Comparison of ENCODE assay signal across 14 cellular contexts in the genomic region with DNA sequence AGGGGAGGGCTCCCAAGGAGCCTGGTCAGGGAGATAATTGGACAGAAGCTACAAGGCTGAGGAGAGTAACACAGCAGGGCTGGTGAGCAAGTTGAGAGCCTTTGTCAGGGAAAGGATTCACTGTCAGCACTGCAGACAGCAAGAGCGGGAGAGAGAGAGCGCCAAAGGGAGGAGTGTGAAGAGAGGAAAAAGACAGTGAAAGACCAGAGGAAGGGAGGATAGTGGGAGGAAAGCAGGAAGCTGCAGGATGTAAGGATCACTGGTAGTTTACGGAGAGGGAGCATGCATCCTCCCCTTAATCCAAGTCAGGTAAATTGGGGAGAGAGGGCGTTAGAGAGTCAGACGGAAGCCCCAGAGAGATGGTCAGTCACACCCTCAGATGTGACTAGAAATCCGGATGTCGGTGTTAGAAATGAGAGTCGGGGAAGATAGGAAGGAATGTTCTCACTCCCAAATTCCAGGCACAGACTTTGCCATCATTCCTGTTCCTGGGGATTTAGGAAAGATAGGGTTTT. TPM values are rescaled to one million over a fixed set of nuclear protein-coding genes. Genes with fewer than 3 reads are reported as not detected.
A peak's percentile ranks its signal among the peaks of the same experiment; 100 is the strongest.
DNase-seq lines count a peak whose midpoint lies in the region; ATAC-seq, FAIRE-seq and TF ChIP-seq lines count a peak whose summit lies in the region.
"Had no signal": no experiment of that assay in that cellular context is flagged by ENCODE, and none has a peak within 500 bp of the region (broad histone marks: within the 10 kb centered on the region; RNA-seq: fewer than 3 reads in every experiment).

No MANE protein-coding gene starts in this region.

- CTCF ChIA-PET in T-cell (lab: Charles Lee) (interaction anchor here in 1 of 2 donors (0.6 to 1.2 kb wide), 5 partner anchors 12 to 121 kb away, joined by 3 to 5 read pairs (median 4); no protein-coding TSS in a partner anchor), H1 (lab: Charles Lee; ENCODE audit: partially characterized antibody) (interaction anchor here (0.6 to 19.2 kb wide), 10 partner anchors 9 to 137 kb away, joined by 3 to 228 read pairs (median 4); a partner anchor contains a TSS)

- DNase-seq in T-cell (no peak), H1 (ENCODE audit: low read depth in 1 of 2, low spot score in 2 of 2) (no peak), mesenchymal stem cell (no peak), suprapubic skin (ENCODE audit: low spot score in 2 of 2) (no peak), OCI-M1 (lab: John Stamatoyannopoulos, UW) (no peak)
- DNase-seq: activated gamma-delta T cell; effector CD8-positive, alpha-beta T cell; NCI-H1105; NCI-H524; SHP77 had no signal

- H4K8ac ChIP-seq in H1 (ENCODE audit: extremely low read depth, insufficient read depth, low read length), result no peak overlapping the region
- no peak overlapping the region for H4K8ac ChIP-seq in mesenchymal stem cell (ENCODE audit: low read length)

- H2BK120ac ChIP-seq in H1 (replicated peaks; ENCODE audit: low read depth, low read length) (no peak overlapping the region), mesenchymal stem cell (ENCODE audit: low read depth, low read length) (no peak overlapping the region)

- peak overlapping the region; percentile 9; the same call in 1 of the 2 replicates for H2AK5ac ChIP-seq in H1 (ENCODE audit: low read depth, low read length)
- H2AK5ac ChIP-seq in mesenchymal stem cell (ENCODE audit: low read length, severe bottlenecking), result no peak overlapping the region

- no peaks in the 10 kb centered on the region for H3K23me2 ChIP-seq in H1 (ENCODE audit: low read depth, low read length)

- TF ChIP-seq RAD21 in H1 (IDR thresholded peaks at IDR 0.05 in 1 of 2, conservative IDR thresholded peaks at IDR 0.05 in 1 of 2; ENCODE audit: low read depth in 2 of 2, low read length in 2 of 2), result no peak

- H3K36me3 Mint-ChIP-seq in T-cell, result no peaks in the 10 kb centered on the region

- H3K9me3 Mint-ChIP-seq in T-cell, result no peaks in the 10 kb centered on the region

- POLR2A ChIA-PET in T-cell (lab: Charles Lee), result no interaction called here
- POLR2A ChIA-PET in H1 (lab: Charles Lee; ENCODE audit: partially characterized antibody), result interaction anchor here (1.2 to 1.3 kb wide), 4 partner anchors 10 to 121 kb away, joined by 3 to 8 read pairs (median 4); no protein-coding TSS in a partner anchor

- H2AFZ ChIP-seq in H1 (ENCODE audit: low read length) (peak overlapping the region; percentile 95), mesenchymal stem cell (ENCODE audit: low read depth, low read length) (no peak overlapping the region)

- H4K5ac ChIP-seq in H1 (ENCODE audit: insufficient read length, low read depth, low read length), result no peak overlapping the region

- H3K9ac ChIP-seq in H1 (replicated peaks in 1 of 4; ENCODE audit: extremely low read depth in 1 of 4, low read depth in 3 of 4, low read length in 3 of 4) (no peak overlapping the region; a peak in 1 of 7 replicates), mesenchymal stem cell (ENCODE audit: low read length) (peak overlapping the region; percentile 7)

- H3K36me3 ChIP-seq in H1 (ENCODE audit: control insufficient read depth in 2 of 4, insufficient read depth in 4 of 4, low read length in 3 of 4), result no peaks in the 10 kb centered on the region
- no peaks in the 10 kb centered on the region for H3K36me3 ChIP-seq in mesenchymal stem cell (ENCODE audit: control insufficient read depth in 1 of 2, insufficient read depth in 2 of 2, low read depth in 1 of 2, low read length in 2 of 2)
- no peaks in the 10 kb centered on the region for H3K36me3 ChIP-seq in suprapubic skin

- H3K9me3 ChIP-seq in H1 (ENCODE audit: insufficient read depth in 2 of 2, low read depth in 1 of 2, low read length in 1 of 2) (no peaks in the 10 kb centered on the region), mesenchymal stem cell (ENCODE audit: control insufficient read depth, low read length) (no peaks in the 10 kb centered on the region), suprapubic skin (no peaks in the 10 kb centered on the region)

- H3K4me2 ChIP-seq in H1 (ENCODE audit: insufficient read depth in 1 of 2, low read depth in 2 of 2, low read length in 2 of 2) (peak overlapping the region in 1 of 2 experiments; percentile 49; a peak in 3 of 4 replicates), mesenchymal stem cell (ENCODE audit: low read length, poor library complexity, severe bottlenecking) (no peak overlapping the region)

- TF ChIP-seq EP300 in H1 (IDR thresholded peaks at IDR 0.05; ENCODE audit: borderline replicate concordance in 1 of 2, low read depth in 2 of 2, low read length in 2 of 2) (no peak), suprapubic skin (IDR thresholded peaks at IDR 0.05) (no peak)

- H3K27ac Mint-ChIP-seq in T-cell, result peak overlapping the region; percentile 29 to 67

- H3K4ac ChIP-seq in H1 (replicated peaks; ENCODE audit: insufficient read length, low read depth, low read length) (no peak overlapping the region), mesenchymal stem cell (ENCODE audit: low read depth in 1 of 2, low read length in 2 of 2) (no peak overlapping the region)

- no peak for FAIRE-seq in H1 (lab: Jason Lieb, UNC)

- H3K27ac ChIP-seq in H1 (ENCODE audit: low read depth, low read length), result no peak overlapping the region
- H3K27ac ChIP-seq in mesenchymal stem cell (ENCODE audit: low read length, poor library complexity, severe bottlenecking), result no peak overlapping the region
- H3K27ac ChIP-seq in suprapubic skin, result peak overlapping the region; percentile 36
- H3K27ac ChIP-seq: C4-2B had no signal

- no peaks in the 10 kb centered on the region for H4K20me1 ChIP-seq in H1 (replicated peaks in 1 of 2; ENCODE audit: control insufficient read depth in 1 of 2, insufficient read depth in 2 of 2, low read length in 2 of 2)

- peak overlapping the region in 2 of 3 donors; percentile 1 to 52 for H3K4me3 Mint-ChIP-seq in T-cell

- H3K23ac ChIP-seq in H1 (ENCODE audit: insufficient read length) (no peak overlapping the region), mesenchymal stem cell (ENCODE audit: low read length in 2 of 2) (no peak overlapping the region)

- no peak overlapping the region for H4K91ac ChIP-seq in H1 (replicated peaks; ENCODE audit: insufficient read length, low read length)
- no peak overlapping the region for H4K91ac ChIP-seq in mesenchymal stem cell (ENCODE audit: low read length)

- H2BK12ac ChIP-seq in H1 (ENCODE audit: low read depth, low read length), result peak overlapping the region; percentile 68; the same call in 1 of the 2 replicates
- no peak overlapping the region for H2BK12ac ChIP-seq in mesenchymal stem cell (ENCODE audit: low read length in 2 of 2)

- peaks cover 62 to 69% (median 67%) of the 10 kb centered on the region in 3 donors for H3K4me1 Mint-ChIP-seq in T-cell

- ATAC-seq in T-cell (replicated peaks in 1 of 4) (no peak), HG02610 (IDR thresholded peaks at IDR 0.05; ENCODE audit: unreplicated experiment) (no peak), GM18519 (IDR thresholded peaks at IDR 0.05; ENCODE audit: low FRiP score, unreplicated experiment) (no peak), GM21381 (IDR thresholded peaks at IDR 0.05; ENCODE audit: unreplicated experiment) (no peak)

- H3K27me3 ChIP-seq in H1 (replicated peaks in 1 of 4; ENCODE audit: control insufficient read depth in 3 of 4, extremely low read depth in 1 of 4, insufficient read depth in 3 of 4, low read length in 3 of 4), result no peaks in the 10 kb centered on the region; a peak in 1 of 7 replicates
- H3K27me3 ChIP-seq in mesenchymal stem cell (ENCODE audit: control insufficient read depth in 1 of 2, insufficient read depth in 1 of 2, low read length in 2 of 2), result peaks cover 4 to 10% of the 10 kb centered on the region in 2 experiments
- peaks cover 4% of the 10 kb centered on the region for H3K27me3 ChIP-seq in suprapubic skin

- TF ChIP-seq POLR2A in H1 (IDR thresholded peaks at IDR 0.05; ENCODE audit: control extremely low read depth in 1 of 2, low read depth in 2 of 2, low read length in 2 of 2) (no peak), suprapubic skin (IDR thresholded peaks at IDR 0.05) (no peak)

- no peak overlapping the region for H3K56ac ChIP-seq in H1 (replicated peaks; ENCODE audit: insufficient read length, low read depth, low read length)

- no peak overlapping the region for H3K14ac ChIP-seq in H1 (ENCODE audit: insufficient read length)
- no peak overlapping the region for H3K14ac ChIP-seq in mesenchymal stem cell (ENCODE audit: low read length in 2 of 2)

- WGBS in H1 (ENCODE audit: extremely low coverage in 1 of 2, insufficient coverage in 1 of 2, insufficient read length in 1 of 2, insufficient replicate concordance in 2 of 2, low coverage in 1 of 2, low lambda C conversion rate in 2 of 2, missing lambda C conversion rate in 1 of 2), 2 experiments, result 57% methylated on average over 8 of the region's 8 CpGs; no CpG with 5 or more reads in 1 of the 2 experiments
- WGBS in mesenchymal stem cell, result 74% methylated on average over 7 of the region's 8 CpGs
- 71% methylated on average over 8 of the region's 8 CpGs for WGBS in suprapubic skin

- H3K27me3 Mint-ChIP-seq in T-cell, result no peaks in the 10 kb centered on the region

- H3K4me3 ChIP-seq in H1 (ENCODE audit: extremely low read depth in 1 of 4, insufficient read depth in 2 of 4, low read depth in 3 of 4, low read length in 4 of 4) (no peak overlapping the region), mesenchymal stem cell (ENCODE audit: insufficient read depth in 1 of 2, low read depth in 1 of 2, low read length in 2 of 2) (no peak overlapping the region), suprapubic skin (no peak overlapping the region)

- H3K4me1 ChIP-seq in H1 (replicated peaks in 1 of 4; ENCODE audit: control insufficient read depth in 3 of 4, insufficient read depth in 4 of 4, low read length in 3 of 4) (peaks cover 0 to 2% (median 0%) of the 10 kb centered on the region in 4 experiments; a peak in 3 of 7 replicates), mesenchymal stem cell (ENCODE audit: control insufficient read depth, insufficient read depth, low read depth, low read length) (no peaks in the 10 kb centered on the region), suprapubic skin (peaks cover 8% of the 10 kb centered on the region)

- H2BK20ac ChIP-seq in H1 (ENCODE audit: low read length), result 0 out of 2 replicates have a peak overlapping the region, but pooled peaks have one; percentile 72

- H3K18ac ChIP-seq in H1 (ENCODE audit: extremely low read depth, low read length) (no peak overlapping the region), mesenchymal stem cell (ENCODE audit: low read depth in 1 of 2, low read length in 2 of 2) (no peak overlapping the region)

- H3K79me1 ChIP-seq in H1 (ENCODE audit: low read depth, low read length) (no peaks in the 10 kb centered on the region), mesenchymal stem cell (replicated peaks; ENCODE audit: low read length, poor library complexity, severe bottlenecking) (no peaks in the 10 kb centered on the region)

- H2BK5ac ChIP-seq in H1 (ENCODE audit: low read depth, low read length) (no peak overlapping the region), mesenchymal stem cell (ENCODE audit: low read depth, low read length, poor library complexity, severe bottlenecking) (no peak overlapping the region)

- TF ChIP-seq CTCF in H1 (IDR thresholded peaks at IDR 0.05; ENCODE audit: control extremely low read depth in 1 of 3, insufficient read depth in 1 of 3, low read depth in 1 of 3, low read length in 3 of 3), result peak in 1 of 3 experiments; percentile 12; a peak in 1 of 4 replicates
- TF ChIP-seq CTCF in suprapubic skin (IDR thresholded peaks at IDR 0.05), result no peak

- no peaks in the 10 kb centered on the region for H3K79me2 ChIP-seq in H1 (ENCODE audit: control insufficient read depth in 1 of 2, insufficient read depth in 2 of 2, low read length in 2 of 2)

- H2BK15ac ChIP-seq in H1 (ENCODE audit: low read length) (peak overlapping the region; percentile 83), mesenchymal stem cell (ENCODE audit: low read depth, poor library complexity, severe bottlenecking) (no peak overlapping the region)

RNA-seq across cellular contexts. Expression of a gene that starts 13.8 kb away (rescaled TPM):
- total RNA-seq in T-cell (10 to 100 TPM; 67.1 to 80.4 (median 71.5) TPM), suprapubic skin (10 to 100 TPM; 26.1 to 59.3 (median 41.7) TPM)
- 24.8 and 25.6 TPM in 2 replicates for total RNA-seq in H1 (2021; fragmentation: NEBNext Ultra II Directional; extraction: Animal tissue kit (Norgen Biotek cat#: 25700))
- 13.3 and 15.5 TPM in 2 replicates for polyA plus RNA-seq in H1 (2011; rRNA removed)
- 18.6 TPM for polyA plus RNA-seq in H1 (2011; cell fraction: cytosol; rRNA removed)
- 37.2 TPM for polyA plus RNA-seq in H1 (2011; cell fraction: nucleus; rRNA removed)
- polyA plus RNA-seq in H1 (2012, experiment 1 of 2), result 16.9 to 23.9 TPM (median 20.2 TPM) in 4 replicates
- polyA plus RNA-seq in H1 (2012, experiment 2 of 2), result 4.6 TPM
- polyA plus RNA-seq in H1 (2013, experiment 1 of 2), result 14.0 TPM
- polyA plus RNA-seq in H1 (2013, experiment 2 of 2), result 14.3 TPM
- 41.0 and 49.3 TPM in 2 replicates for polyA minus RNA-seq in H1 (2011; rRNA and poly(A)+ RNA removed)
- 27.4 TPM for polyA minus RNA-seq in H1 (2011; cell fraction: cytosol; rRNA and poly(A)+ RNA removed)
- 43.2 TPM for polyA minus RNA-seq in H1 (2011; cell fraction: nucleus; rRNA and poly(A)+ RNA removed)
- polyA plus RNA-seq in mesenchymal stem cell (2013, experiment 1 of 2), result 33.1 TPM
- polyA plus RNA-seq in mesenchymal stem cell (2013, experiment 2 of 2), result 34.1 TPM

RNA-seq across cellular contexts. Expression of a gene that starts 16.0 kb away (rescaled TPM):
- total RNA-seq in T-cell, result 10 to 100 TPM; 40.5 to 57.1 (median 42.8) TPM
- total RNA-seq in H1 (2021; fragmentation: NEBNext Ultra II Directional; extraction: Animal tissue kit (Norgen Biotek cat#: 25700)), result 56.5 and 60.0 TPM in 2 replicates
- polyA plus RNA-seq in H1 (2011; rRNA removed), result 62.0 and 87.7 TPM in 2 replicates
- polyA plus RNA-seq in H1 (2011; cell fraction: cytosol; rRNA removed), result 59.4 TPM
- 59.5 TPM for polyA plus RNA-seq in H1 (2011; cell fraction: nucleus; rRNA removed)
- 53.4 to 64.1 TPM (median 56.9 TPM) in 4 replicates for polyA plus RNA-seq in H1 (2012, experiment 1 of 2)
- 40.1 TPM for polyA plus RNA-seq in H1 (2012, experiment 2 of 2)
- 62.0 TPM for polyA plus RNA-seq in H1 (2013, experiment 1 of 2)
- polyA plus RNA-seq in H1 (2013, experiment 2 of 2), result 74.6 TPM
- polyA minus RNA-seq in H1 (2011; rRNA and poly(A)+ RNA removed), result 64.7 and 71.9 TPM in 2 replicates
- polyA minus RNA-seq in H1 (2011; cell fraction: cytosol; rRNA and poly(A)+ RNA removed), result 26.6 TPM
- 54.0 TPM for polyA minus RNA-seq in H1 (2011; cell fraction: nucleus; rRNA and poly(A)+ RNA removed)
- 58.8 TPM for polyA plus RNA-seq in mesenchymal stem cell (2013, experiment 1 of 2)
- 61.6 TPM for polyA plus RNA-seq in mesenchymal stem cell (2013, experiment 2 of 2)
- 10 to 100 TPM; 28.8 to 42.9 (median 37.6) TPM for total RNA-seq in suprapubic skin
